Comparison of ENCODE assay signal across 32 cellular contexts in genomic region chr7:101588131-101588935, GRCh38. TPM values are rescaled to one million over a fixed set of nuclear protein-coding genes. Genes with fewer than 3 reads are reported as not detected.
DNase-seq lines count a peak whose midpoint lies in the region; ATAC-seq and TF ChIP-seq lines count a peak whose summit lies in the region.
"Had no signal": no experiment of that assay in that cellular context is flagged by ENCODE, and none has a peak within 500 bp of the region (broad histone marks: within the 10 kb centered on the region; RNA-seq: fewer than 3 reads in every experiment).

No MANE protein-coding gene starts in this region.

- intact Hi-C loops in cardiac septum (cut with DNase I) (no loop called here), left cardiac atrium (cut with DNase I) (no loop called here), transverse colon (cut with DNase I; ENCODE audit: low total_unique reads) (no loop called here)

- DNase-seq in cardiac septum (ENCODE audit: low spot score) (peak; percentile 46), left cardiac atrium (no peak), RWPE2 (ENCODE audit: low spot score) (peak; percentile 36), DMS114 treated with DMSO at 0.1 percent for 48 hours (lab: John Stamatoyannopoulos, UW; ENCODE audit: unreplicated experiment) (no peak), transverse colon (no peak)
- no peak for DNase-seq in stimulated activated naive CD8-positive, alpha-beta T cell treated with anti-CD3 and anti-CD28 coated beads, Interleukin-15, Interleukin-2, amounts not matched to agents 100 U/mL and 50 U/mL, for 24 hours
- DNase-seq: activated CD4-positive, CD25-positive, alpha-beta regulatory T cell treated with anti-CD3 and anti-CD28 coated beads, Interleukin-2, amount 50 U/mL, for 72 hours; activated CD8-positive, alpha-beta T cell treated with anti-CD3 and anti-CD28 coated beads, Interleukin-2, amount 10 ng/mL, durations not matched to agents 7 days and 5 days; activated naive CD4-positive, alpha-beta T cell treated with anti-CD3 and anti-CD28 coated beads, Interleukin-2, amount 10 ng/mL, durations not matched to agents 7 days and 5 days; activated T-cell treated with anti-CD3 and anti-CD28 coated beads, Interleukin-2, amount 50 U/mL, for 48 hours; amygdala; EL; left ventricle myocardium inferior; NCI-H1092 treated with DMSO at 0.1 percent for 48 hours; NCI-H2029 treated with DMSO at 0.1 percent for 48 hours; NCI-H345; nephron progenitor cell; OCI-M1; small intestine; stimulated activated CD4-positive, alpha-beta T cell treated with anti-CD3 and anti-CD28 coated beads, Interleukin-2, amount 100 ng/mL, for 48 hours; stimulated activated naive B cell treated with anti-CD40 and anti-IgM and Interleukin-4, amounts not matched to agents 10 μg/mL and 1 μg/mL and 100 μg/mL, for 72 hours; SW 1271 had no signal

- TF ChIP-seq EP300 in transverse colon (IDR thresholded peaks at IDR 0.05; ENCODE audit: low read depth), result no peak

- no peak for ATAC-seq in left cardiac atrium
- no peak for ATAC-seq in RWPE2 (ENCODE audit: low read depth)
- ATAC-seq in stimulated activated naive CD8-positive, alpha-beta T cell treated with anti-CD3 and anti-CD28 coated beads, Interleukin-15, Interleukin-2, amounts not matched to agents 100 U/mL and 50 U/mL, for 24 hours, result no peak
- ATAC-seq in HG02981 (IDR thresholded peaks at IDR 0.05; ENCODE audit: unreplicated experiment), result no peak
- ATAC-seq: activated CD8-positive, alpha-beta T cell treated with anti-CD3 and anti-CD28 coated beads, Interleukin-2, amount 10 ng/mL, durations not matched to agents 7 days and 5 days; HCT116; heart left ventricle; Right ventricle myocardium inferior; stimulated activated naive B cell treated with anti-CD40 and anti-IgM and Interleukin-4, amounts not matched to agents 10 μg/mL and 1 μg/mL and 100 μg/mL, for 72 hours had no signal

- H3K4me3 ChIP-seq in RWPE2 (ENCODE audit: severe bottlenecking) (no peak overlapping the region), transverse colon (no peak overlapping the region)
- H3K4me3 ChIP-seq: A549, heart left ventricle, left ventricle myocardium inferior had no signal

- H3K27me3 ChIP-seq in RWPE2 (ENCODE audit: insufficient read depth, poor library complexity, severe bottlenecking), result no peaks in the 10 kb centered on the region
- no peaks in the 10 kb centered on the region for H3K27me3 ChIP-seq in transverse colon
- H3K27me3 ChIP-seq: heart left ventricle had no signal

- WGBS in transverse colon (ENCODE audit: low coverage in 1 of 2), 2 donors, result 82 to 87% methylated on average over 6 to 9 of the region's 9 CpGs

- H3K27ac ChIP-seq in RWPE2 (ENCODE audit: poor library complexity, severe bottlenecking), result no peak overlapping the region
- no peak overlapping the region for H3K27ac ChIP-seq in transverse colon
- H3K27ac ChIP-seq: A549, C4-2B, heart left ventricle, left ventricle myocardium inferior had no signal

- no peaks in the 10 kb centered on the region for H3K4me1 ChIP-seq in RWPE2 (ENCODE audit: insufficient read depth, poor library complexity, severe bottlenecking)
- H3K4me1 ChIP-seq in transverse colon, result peaks cover 6 to 27% (median 17%) of the 10 kb centered on the region in 4 donors
- H3K4me1 ChIP-seq: heart left ventricle, left ventricle myocardium inferior had no signal

- TF ChIP-seq CTCF in RWPE2 (IDR thresholded peaks at IDR 0.05; ENCODE audit: poor library complexity, severe bottlenecking) (no peak), nephron (IDR thresholded peaks at IDR 0.05; ENCODE audit: unreplicated experiment in 3 of 3) (no peak), transverse colon (IDR thresholded peaks at IDR 0.05) (no peak)

- H3K27ac Mint-ChIP-seq in nephron, result peak overlapping the region; percentile 2 to 84 (median 6)
- H3K27ac Mint-ChIP-seq: activated CD8-positive, alpha-beta T cell treated with anti-CD3 and anti-CD28 coated beads, Interleukin-2, amount 10 ng/mL, durations not matched to agents 7 days and 5 days; activated naive CD4-positive, alpha-beta T cell treated with anti-CD3 and anti-CD28 coated beads, Interleukin-2, amount 10 ng/mL, durations not matched to agents 7 days and 5 days; dendritic cell treated with granulocyte-macrophage colony-stimulating factor and Interleukin-4, amounts not matched to agents 40 ng/mL and 50 ng/mL, for 4 days; stimulated activated naive B cell treated with anti-CD40 and anti-IgM and Interleukin-4, amounts not matched to agents 10 μg/mL and 1 μg/mL and 100 μg/mL, for 72 hours had no signal

- H3K9me3 Mint-ChIP-seq in nephron, result peaks cover 2% of the 10 kb centered on the region
- H3K9me3 Mint-ChIP-seq: activated naive CD4-positive, alpha-beta T cell treated with anti-CD3 and anti-CD28 coated beads, Interleukin-2, amount 10 ng/mL, durations not matched to agents 7 days and 5 days had no signal

- H3K36me3 Mint-ChIP-seq in nephron (ENCODE audit: low read depth), result no peaks in the 10 kb centered on the region
- H3K36me3 Mint-ChIP-seq: activated naive CD4-positive, alpha-beta T cell treated with anti-CD3 and anti-CD28 coated beads, Interleukin-2, amount 10 ng/mL, durations not matched to agents 7 days and 5 days; stimulated activated naive B cell treated with anti-CD40 and anti-IgM and Interleukin-4, amounts not matched to agents 10 μg/mL and 1 μg/mL and 100 μg/mL, for 72 hours had no signal

- in situ Hi-C loops in transverse colon (cut with MboI; ENCODE audit: low pct_ligation_motif_present in 1 of 4, low pct_unique_long_range_greater_than_20kb in 1 of 4, low sequenced_read_pairs in 3 of 4), result no loop called here

- H3K9me3 ChIP-seq in RWPE2 (ENCODE audit: severe bottlenecking) (no peaks in the 10 kb centered on the region), transverse colon (no peaks in the 10 kb centered on the region)

- H3K4me3 Mint-ChIP-seq in nephron, result no peak overlapping the region
- H3K4me3 Mint-ChIP-seq: activated CD8-positive, alpha-beta T cell treated with anti-CD3 and anti-CD28 coated beads, Interleukin-2, amount 10 ng/mL, durations not matched to agents 7 days and 5 days; activated naive CD4-positive, alpha-beta T cell treated with anti-CD3 and anti-CD28 coated beads, Interleukin-2, amount 10 ng/mL, durations not matched to agents 7 days and 5 days; dendritic cell treated with granulocyte-macrophage colony-stimulating factor and Interleukin-4, amounts not matched to agents 40 ng/mL and 50 ng/mL, for 4 days; nephron progenitor cell; stimulated activated naive B cell treated with anti-CD40 and anti-IgM and Interleukin-4, amounts not matched to agents 10 μg/mL and 1 μg/mL and 100 μg/mL, for 72 hours had no signal

- TF ChIP-seq POLR2A in transverse colon (IDR thresholded peaks at IDR 0.05), result no peak

- H3K27me3 Mint-ChIP-seq in nephron (ENCODE audit: low read depth), result peaks cover 6% of the 10 kb centered on the region

- H3K36me3 ChIP-seq in RWPE2 (ENCODE audit: low read depth) (no peaks in the 10 kb centered on the region), transverse colon (no peaks in the 10 kb centered on the region)
- H3K36me3 ChIP-seq: heart left ventricle, left ventricle myocardium inferior had no signal

- peaks cover 16% of the 10 kb centered on the region for H3K4me1 Mint-ChIP-seq in nephron
- H3K4me1 Mint-ChIP-seq: activated naive CD4-positive, alpha-beta T cell treated with anti-CD3 and anti-CD28 coated beads, Interleukin-2, amount 10 ng/mL, durations not matched to agents 7 days and 5 days; stimulated activated naive B cell treated with anti-CD40 and anti-IgM and Interleukin-4, amounts not matched to agents 10 μg/mL and 1 μg/mL and 100 μg/mL, for 72 hours had no signal

RNA-seq across cellular contexts. Expression of gene MYL10, which starts 40.8 kb away (rescaled TPM):
- total RNA-seq in cardiac septum (not detected), left cardiac atrium (not detected), transverse colon (not detected)
- total RNA-seq: activated CD8-positive, alpha-beta T cell treated with anti-CD3 and anti-CD28 coated beads, Interleukin-2, amount 10 ng/mL, durations not matched to agents 7 days and 5 days; heart left ventricle; left ventricle myocardium inferior; mononuclear cell; pulmonary artery endothelial cell; Right ventricle myocardium inferior had no signal

Comparison
In these comparisons a context has a peak if more than half of its experiments do, and no peak if none do; other contexts are left out.
1. DNase-seq: peak in cardiac septum (single experiment) and RWPE2 (single experiment); none in left cardiac atrium (single experiment), stimulated activated naive CD8-positive, alpha-beta T cell treated with anti-CD3 and anti-CD28 coated beads, Interleukin-15, Interleukin-2, amounts not matched to agents 100 U/mL and 50 U/mL, for 24 hours (single experiment), DMS114 treated with DMSO at 0.1 percent for 48 hours (single experiment) and transverse colon (single experiment).